In genomic region chr9:127981559-127982121, GRCh38 we compare ENCODE assay signal across 1 cellular context.
A peak's percentile ranks its signal among the peaks of the same experiment; 100 is the strongest.
TF ChIP-seq lines count a peak whose summit lies in the region.

No MANE protein-coding gene starts in this region.

TF ChIP-seq in K562, 482 proteins besides CTCF, POLR2A, EP300 and RAD21:
- TF ChIP-seq ARNT (IDR thresholded peaks at IDR 0.05) (0 out of 4 replicates have a peak, but pooled peaks of 1 of the 2 experiments have one; percentile 46), EHMT2 (IDR thresholded peaks at IDR 0.05) (no peak), ARID3B (CRISPR knock-in tag; IDR thresholded peaks at IDR 0.05; ENCODE audit: borderline replicate concordance) (no peak), SMAD3 (CRISPR knock-in tag; conservative IDR thresholded peaks at IDR 0.05) (no peak), FOXP1 (CRISPR knock-in tag; IDR thresholded peaks at IDR 0.05) (peak; percentile 73; the same call in 1 of the 2 replicates), NR2C2 (CRISPR knock-in tag; IDR thresholded peaks at IDR 0.05) (0 out of 2 replicates have a peak, but pooled peaks have one; percentile 16), NR2C2 (tag; IDR thresholded peaks at IDR 0.05) (no peak), NFRKB (IDR thresholded peaks at IDR 0.05; ENCODE audit: low read depth) (0 out of 2 replicates have a peak, but pooled peaks have one; percentile 8), SP2 (IDR thresholded peaks at IDR 0.05; ENCODE audit: extremely low read depth, low read depth, low read length, poor library complexity, severe bottlenecking) (no peak), PML (IDR thresholded peaks at IDR 0.05; ENCODE audit: low read length) (0 out of 2 replicates have a peak, but pooled peaks have one; percentile 7), FOXK2 (conservative IDR thresholded peaks at IDR 0.05 in 1 of 2, IDR thresholded peaks at IDR 0.05 in 1 of 2; ENCODE audit: low read depth in 2 of 2) (peak in 1 of 2 experiments; percentile 13; a peak in 1 of 4 replicates), MAX (CRISPR knock-in tag; IDR thresholded peaks at IDR 0.05) (0 out of 2 replicates have a peak, but pooled peaks have one; percentile 21), BDP1 (IDR thresholded peaks at IDR 0.05; ENCODE audit: insufficient read depth, insufficient read length) (no peak), SMARCA5 (IDR thresholded peaks at IDR 0.05) (0 out of 2 replicates have a peak, but pooled peaks have one; percentile 13), FOXA3 (CRISPR knock-in tag; conservative IDR thresholded peaks at IDR 0.05 in 1 of 2, IDR thresholded peaks at IDR 0.05 in 1 of 2) (0 out of 4 replicates have a peak, but pooled peaks of 1 of the 2 experiments have one; percentile 28), HINFP (tag; conservative IDR thresholded peaks at IDR 0.05; ENCODE audit: low read depth) (no peak)
- TF ChIP-seq, protein P1, sequence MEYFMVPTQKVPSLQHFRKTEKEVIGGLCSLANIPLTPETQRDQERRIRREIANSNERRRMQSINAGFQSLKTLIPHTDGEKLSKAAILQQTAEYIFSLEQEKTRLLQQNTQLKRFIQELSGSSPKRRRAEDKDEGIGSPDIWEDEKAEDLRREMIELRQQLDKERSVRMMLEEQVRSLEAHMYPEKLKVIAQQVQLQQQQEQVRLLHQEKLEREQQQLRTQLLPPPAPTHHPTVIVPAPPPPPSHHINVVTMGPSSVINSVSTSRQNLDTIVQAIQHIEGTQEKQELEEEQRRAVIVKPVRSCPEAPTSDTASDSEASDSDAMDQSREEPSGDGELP (CRISPR knock-in tag; IDR thresholded peaks at IDR 0.05; ENCODE audit: borderline replicate concordance) = 0 out of 2 replicates have a peak, but pooled peaks have one; percentile 11
- TF ChIP-seq, protein P2, sequence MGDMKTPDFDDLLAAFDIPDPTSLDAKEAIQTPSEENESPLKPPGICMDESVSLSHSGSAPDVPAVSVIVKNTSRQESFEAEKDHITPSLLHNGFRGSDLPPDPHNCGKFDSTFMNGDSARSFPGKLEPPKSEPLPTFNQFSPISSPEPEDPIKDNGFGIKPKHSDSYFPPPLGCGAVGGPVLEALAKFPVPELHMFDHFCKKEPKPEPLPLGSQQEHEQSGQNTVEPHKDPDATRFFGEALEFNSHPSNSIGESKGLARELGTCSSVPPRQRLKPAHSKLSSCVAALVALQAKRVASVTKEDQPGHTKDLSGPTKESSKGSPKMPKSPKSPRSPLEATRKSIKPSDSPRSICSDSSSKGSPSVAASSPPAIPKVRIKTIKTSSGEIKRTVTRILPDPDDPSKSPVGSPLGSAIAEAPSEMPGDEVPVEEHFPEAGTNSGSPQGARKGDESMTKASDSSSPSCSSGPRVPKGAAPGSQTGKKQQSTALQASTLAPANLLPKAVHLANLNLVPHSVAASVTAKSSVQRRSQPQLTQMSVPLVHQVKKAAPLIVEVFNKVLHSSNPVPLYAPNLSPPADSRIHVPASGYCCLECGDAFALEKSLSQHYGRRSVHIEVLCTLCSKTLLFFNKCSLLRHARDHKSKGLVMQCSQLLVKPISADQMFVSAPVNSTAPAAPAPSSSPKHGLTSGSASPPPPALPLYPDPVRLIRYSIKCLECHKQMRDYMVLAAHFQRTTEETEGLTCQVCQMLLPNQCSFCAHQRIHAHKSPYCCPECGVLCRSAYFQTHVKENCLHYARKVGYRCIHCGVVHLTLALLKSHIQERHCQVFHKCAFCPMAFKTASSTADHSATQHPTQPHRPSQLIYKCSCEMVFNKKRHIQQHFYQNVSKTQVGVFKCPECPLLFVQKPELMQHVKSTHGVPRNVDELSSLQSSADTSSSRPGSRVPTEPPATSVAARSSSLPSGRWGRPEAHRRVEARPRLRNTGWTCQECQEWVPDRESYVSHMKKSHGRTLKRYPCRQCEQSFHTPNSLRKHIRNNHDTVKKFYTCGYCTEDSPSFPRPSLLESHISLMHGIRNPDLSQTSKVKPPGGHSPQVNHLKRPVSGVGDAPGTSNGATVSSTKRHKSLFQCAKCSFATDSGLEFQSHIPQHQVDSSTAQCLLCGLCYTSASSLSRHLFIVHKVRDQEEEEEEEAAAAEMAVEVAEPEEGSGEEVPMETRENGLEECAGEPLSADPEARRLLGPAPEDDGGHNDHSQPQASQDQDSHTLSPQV (IDR thresholded peaks at IDR 0.05) = peak; percentile 17; the same call in 1 of the 2 replicates
- TF ChIP-seq, protein P3, sequence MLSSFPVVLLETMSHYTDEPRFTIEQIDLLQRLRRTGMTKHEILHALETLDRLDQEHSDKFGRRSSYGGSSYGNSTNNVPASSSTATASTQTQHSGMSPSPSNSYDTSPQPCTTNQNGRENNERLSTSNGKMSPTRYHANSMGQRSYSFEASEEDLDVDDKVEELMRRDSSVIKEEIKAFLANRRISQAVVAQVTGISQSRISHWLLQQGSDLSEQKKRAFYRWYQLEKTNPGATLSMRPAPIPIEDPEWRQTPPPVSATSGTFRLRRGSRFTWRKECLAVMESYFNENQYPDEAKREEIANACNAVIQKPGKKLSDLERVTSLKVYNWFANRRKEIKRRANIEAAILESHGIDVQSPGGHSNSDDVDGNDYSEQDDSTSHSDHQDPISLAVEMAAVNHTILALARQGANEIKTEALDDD (IDR thresholded peaks at IDR 0.05) = peak; percentile 89
